Comparison of ENCODE assay signal across 21 cellular contexts in genomic region chr20:17650301-17650761, GRCh38. TPM values are rescaled to one million over a fixed set of nuclear protein-coding genes. Genes with fewer than 3 reads are reported as not detected.
DNase-seq lines count a peak whose midpoint lies in the region; ATAC-seq, FAIRE-seq and TF ChIP-seq lines count a peak whose summit lies in the region.
"Had no signal": no experiment of that assay in that cellular context is flagged by ENCODE, and none has a peak within 500 bp of the region (broad histone marks: within the 10 kb centered on the region; RNA-seq: fewer than 3 reads in every experiment).

No MANE protein-coding gene starts in this region.

- H4K91ac ChIP-seq in IMR-90 (ENCODE audit: insufficient read depth, low read depth, low read length) = no peak overlapping the region

- no peak overlapping the region for H4K8ac ChIP-seq in IMR-90 (ENCODE audit: low read depth in 2 of 2, low read length in 2 of 2)

- peak overlapping the region in 10 of 11 experiments; percentile 6 to 97 (median 92); a peak in 17 of 22 replicates for H3K27ac ChIP-seq in BLaER1 treated with 17β-estradiol and CSF1 and Interleukin-3, amounts not matched to agents 10 nM and 100 nM
- H3K27ac ChIP-seq in IMR-90 (ENCODE audit: insufficient read depth, low read length) = no peak overlapping the region
- no peak overlapping the region for H3K27ac ChIP-seq in endodermal cell (ENCODE audit: low read depth, low read length)
- H3K27ac ChIP-seq in neutrophil = peak overlapping the region; percentile 53
- H3K27ac ChIP-seq in naive thymus-derived CD4-positive, alpha-beta T cell (ENCODE audit: low read depth, low read length) = no peak overlapping the region

- no peak for TF ChIP-seq CTCF in IMR-90 (conservative IDR thresholded peaks at IDR 0.05; ENCODE audit: low read depth, low read length)
- no peak for TF ChIP-seq CTCF in endodermal cell (conservative IDR thresholded peaks at IDR 0.05)
- TF ChIP-seq CTCF in neutrophil (IDR thresholded peaks at IDR 0.05) = no peak

- no peaks in the 10 kb centered on the region for H3K27me3 Mint-ChIP-seq in endodermal cell (ENCODE audit: insufficient read depth)
- no peaks in the 10 kb centered on the region for H3K27me3 Mint-ChIP-seq in naive thymus-derived CD4-positive, alpha-beta T cell

- no peak overlapping the region for H2BK20ac ChIP-seq in IMR-90 (ENCODE audit: low read depth, low read length)

- no peak overlapping the region for H2AK5ac ChIP-seq in IMR-90 (ENCODE audit: low read depth, low read length)

- TF ChIP-seq POLR2A in IMR-90 (IDR thresholded peaks at IDR 0.05; ENCODE audit: low read depth, low read length) = no peak

- peak overlapping the region; percentile 29; the same call in 1 of the 2 replicates for H3K23ac ChIP-seq in IMR-90 (ENCODE audit: low read depth, low read length)

- H3K4me3 ChIP-seq in BLaER1 treated with 17β-estradiol and CSF1 and Interleukin-3, amounts not matched to agents 10 nM and 100 nM = no peak overlapping the region
- no peak overlapping the region for H3K4me3 ChIP-seq in IMR-90 (ENCODE audit: insufficient read depth, low read depth, low read length)
- no peak overlapping the region for H3K4me3 ChIP-seq in endodermal cell (ENCODE audit: low read length)
- no peak overlapping the region for H3K4me3 ChIP-seq in neutrophil (ENCODE audit: low read depth in 1 of 2, low read length in 1 of 2)
- no peak overlapping the region for H3K4me3 ChIP-seq in naive thymus-derived CD4-positive, alpha-beta T cell (ENCODE audit: low read length)
- H3K4me3 ChIP-seq: HAP-1, hepatocyte had no signal

- H2AFZ ChIP-seq in IMR-90 (replicated peaks; ENCODE audit: low read length, poor library complexity) = no peak overlapping the region
- H2AFZ ChIP-seq: hepatocyte had no signal

- H3K9me3 Mint-ChIP-seq in endodermal cell = peaks cover 5% of the 10 kb centered on the region
- no peaks in the 10 kb centered on the region for H3K9me3 Mint-ChIP-seq in naive thymus-derived CD4-positive, alpha-beta T cell
- H3K9me3 Mint-ChIP-seq: neural crest cell had no signal

- no peak overlapping the region for H3K56ac ChIP-seq in IMR-90 (ENCODE audit: extremely low read depth, insufficient read depth, low read length)

- in situ Hi-C loops in IMR-90 (cut with MboI; ENCODE audit: low sequenced_read_pairs) = no loop called here

- peaks cover 34% of the 10 kb centered on the region for H3K4me1 Mint-ChIP-seq in endodermal cell
- peaks cover 4 to 15% (median 9%) of the 10 kb centered on the region in 7 donors for H3K4me1 Mint-ChIP-seq in naive thymus-derived CD4-positive, alpha-beta T cell

- H3K9ac ChIP-seq in BLaER1 treated with 17β-estradiol and CSF1 and Interleukin-3, amounts not matched to agents 10 nM and 100 nM = peak overlapping the region in 9 of 11 experiments; percentile 43 to 85 (median 74); a peak in 17 of 22 replicates
- H3K9ac ChIP-seq in IMR-90 (ENCODE audit: low read depth, low read length) (no peak overlapping the region), endodermal cell (ENCODE audit: extremely low read depth, low read length, poor library complexity, severe bottlenecking) (no peak overlapping the region)

- intact Hi-C loops in IMR-90 (cut with micrococcal nuclease) = loop anchor here (5.0 kb wide), 1 partner anchor 287 kb away; no protein-coding TSS in a partner anchor
- intact Hi-C loops in naive thymus-derived CD4-positive, alpha-beta T cell (cut with micrococcal nuclease) = no loop called here

- no peak for DNase-seq in IMR-90
- DNase-seq in endodermal cell = no peak
- DNase-seq in HTR-8/SVneo (ENCODE audit: insufficient read length, low spot score) = no peak
- no peak for DNase-seq in naive thymus-derived CD4-positive, alpha-beta T cell
- DNase-seq: activated T-cell treated with anti-CD3 and anti-CD28 coated beads for 4 hours; BE2C; Kasumi-1; NCI-H187 treated with DMSO at 0.1 percent for 48 hours; NCI-H524 treated with DMSO at 0.1 percent for 48 hours; stimulated activated naive CD4-positive, alpha-beta T cell had no signal

- H3K4me3 Mint-ChIP-seq in endodermal cell = no peak overlapping the region
- no peak overlapping the region for H3K4me3 Mint-ChIP-seq in naive thymus-derived CD4-positive, alpha-beta T cell
- H3K4me3 Mint-ChIP-seq: neural crest cell had no signal

- H4K5ac ChIP-seq in IMR-90 (ENCODE audit: low read depth, low read length) = no peak overlapping the region

- no CpG with 5 or more reads among the region's 5 CpGs for WGBS in IMR-90 (ENCODE audit: extremely low coverage in 2 of 2, insufficient read length in 1 of 2), 2 experiments
- 91 to 93% methylated on average over 4 to 5 of the region's 5 CpGs for WGBS in endodermal cell (ENCODE audit: insufficient coverage in 1 of 2, insufficient read length in 1 of 2), 2 experiments

- H2BK15ac ChIP-seq in IMR-90 (ENCODE audit: low read depth, low read length) = no peak overlapping the region

- dilution Hi-C loops in IMR-90 (cut with HindIII; ENCODE audit: low sequenced_read_pairs, unreplicated experiment) = no loop called here

- peak overlapping the region; percentile 56 to 94 (median 81) for H3K4me2 ChIP-seq in BLaER1 treated with 17β-estradiol and CSF1 and Interleukin-3, amounts not matched to agents 10 nM and 100 nM
- H3K4me2 ChIP-seq in IMR-90 (ENCODE audit: low read depth, low read length) = no peak overlapping the region
- H3K4me2 ChIP-seq: hepatocyte had no signal

- H3K27ac Mint-ChIP-seq in endodermal cell = peak overlapping the region; percentile 35
- no peak overlapping the region for H3K27ac Mint-ChIP-seq in naive thymus-derived CD4-positive, alpha-beta T cell

- peaks cover 86 to 100% (median 96%) of the 10 kb centered on the region in 10 experiments for H3K4me1 ChIP-seq in BLaER1 treated with 17β-estradiol and CSF1 and Interleukin-3, amounts not matched to agents 10 nM and 100 nM
- H3K4me1 ChIP-seq in IMR-90 (ENCODE audit: control insufficient read depth, insufficient read depth, low read length) (peaks cover 45% of the 10 kb centered on the region), endodermal cell (ENCODE audit: control insufficient read depth, insufficient read depth, low read length) (peaks cover 49% of the 10 kb centered on the region), neutrophil (ENCODE audit: control insufficient read depth in 1 of 2, insufficient read depth in 1 of 2, low read depth in 1 of 2, low read length in 1 of 2) (peaks cover 39 to 46% of the 10 kb centered on the region in 2 experiments)
- H3K4me1 ChIP-seq in naive thymus-derived CD4-positive, alpha-beta T cell (ENCODE audit: control insufficient read depth in 2 of 2, insufficient read depth in 2 of 2, low read length in 2 of 2) = no peaks in the 10 kb centered on the region

- BruUV-seq in IMR-90 (replicated peaks; lab: Mats Ljungman, UMichigan) = no TSS peak

- peaks cover 0 to 99% (median 32%) of the 10 kb centered on the region in 11 experiments; a peak in 12 of 22 replicates for H4K20me1 ChIP-seq in BLaER1 treated with 17β-estradiol and CSF1 and Interleukin-3, amounts not matched to agents 10 nM and 100 nM
- peaks cover 99% of the 10 kb centered on the region for H4K20me1 ChIP-seq in IMR-90 (ENCODE audit: insufficient read depth, low read length)

- no peak overlapping the region for H3K4ac ChIP-seq in IMR-90 (ENCODE audit: low read depth, low read length)

- H2AK9ac ChIP-seq in IMR-90 (replicated peaks; ENCODE audit: low read depth, low read length, poor library complexity) = no peak overlapping the region

- H3K9me3 ChIP-seq in BLaER1 treated with 17β-estradiol and CSF1 and Interleukin-3, amounts not matched to agents 10 nM and 100 nM (replicated peaks in 1 of 11) = no peaks in the 10 kb centered on the region
- H3K9me3 ChIP-seq in IMR-90 (ENCODE audit: control insufficient read depth, insufficient read depth, low read length) = no peaks in the 10 kb centered on the region
- no peaks in the 10 kb centered on the region for H3K9me3 ChIP-seq in endodermal cell (ENCODE audit: control insufficient read depth, low read length)
- no peaks in the 10 kb centered on the region for H3K9me3 ChIP-seq in neutrophil
- no peaks in the 10 kb centered on the region for H3K9me3 ChIP-seq in naive thymus-derived CD4-positive, alpha-beta T cell (ENCODE audit: control insufficient read depth in 2 of 3, low read length in 3 of 3)
- H3K9me3 ChIP-seq: BE2C, HAP-1 had no signal

- ATAC-seq in IMR-90 (ENCODE audit: low read depth) (no peak), GM18511 (IDR thresholded peaks at IDR 0.05; ENCODE audit: unreplicated experiment) (no peak), GM18867 (IDR thresholded peaks at IDR 0.05; ENCODE audit: unreplicated experiment) (no peak)
- ATAC-seq in naive thymus-derived CD4-positive, alpha-beta T cell = no peak
- ATAC-seq: esophagus mucosa, left colon, right cardiac atrium had no signal

- H2BK120ac ChIP-seq in IMR-90 (ENCODE audit: low read depth, low read length) = no peak overlapping the region

- no peak overlapping the region; the same call in 1 of the 2 replicates for H3K18ac ChIP-seq in IMR-90 (ENCODE audit: low read depth, low read length)

- H3K14ac ChIP-seq in IMR-90 (replicated peaks; ENCODE audit: low read depth, low read length) = peak overlapping the region; percentile 19; the same call in 1 of the 2 replicates

- CTCF ChIA-PET in IMR-90 (lab: Yijun Ruan, JAX) = no interaction called here
- CTCF ChIA-PET in naive thymus-derived CD4-positive, alpha-beta T cell (lab: Charles Lee) = interaction anchor here (3.1 kb wide), 1 partner anchor 114 kb away, joined by 9 read pairs; no protein-coding TSS in a partner anchor

- peaks cover 27% of the 10 kb centered on the region for H3K36me3 Mint-ChIP-seq in endodermal cell (ENCODE audit: low read depth)
- no peaks in the 10 kb centered on the region for H3K36me3 Mint-ChIP-seq in naive thymus-derived CD4-positive, alpha-beta T cell

- H2BK5ac ChIP-seq in IMR-90 (ENCODE audit: low read depth, low read length, poor library complexity, severe bottlenecking) = no peak overlapping the region

- H3K9me1 ChIP-seq in IMR-90 (ENCODE audit: insufficient read depth, low read length) = peaks cover 31% of the 10 kb centered on the region

- H3K79me1 ChIP-seq in IMR-90 (ENCODE audit: low read depth in 1 of 2, low read length in 2 of 2) = peaks cover 28 to 96% of the 10 kb centered on the region in 2 experiments

- peaks cover 0 to 16% (median 14%) of the 10 kb centered on the region in 11 experiments; a peak in 16 of 22 replicates for H3K36me3 ChIP-seq in BLaER1 treated with 17β-estradiol and CSF1 and Interleukin-3, amounts not matched to agents 10 nM and 100 nM
- H3K36me3 ChIP-seq in IMR-90 (ENCODE audit: control insufficient read depth, insufficient read depth, low read length) = peaks cover 47% of the 10 kb centered on the region
- H3K36me3 ChIP-seq in endodermal cell (ENCODE audit: control insufficient read depth, insufficient read depth, low read length) = peaks cover 62% of the 10 kb centered on the region
- peaks cover 6% of the 10 kb centered on the region for H3K36me3 ChIP-seq in neutrophil
- H3K36me3 ChIP-seq in naive thymus-derived CD4-positive, alpha-beta T cell (ENCODE audit: control insufficient read depth in 2 of 3, insufficient read depth in 3 of 3, low read length in 3 of 3) = no peaks in the 10 kb centered on the region
- H3K36me3 ChIP-seq: BE2C had no signal

- no peak for TF ChIP-seq RAD21 in IMR-90 (IDR thresholded peaks at IDR 0.05; ENCODE audit: low read length)

- POLR2A ChIA-PET in IMR-90 (lab: Charles Lee; ENCODE audit: unreplicated experiment) = no interaction called here
- POLR2A ChIA-PET in naive thymus-derived CD4-positive, alpha-beta T cell (lab: Charles Lee) = interaction anchor here (0.7 kb wide), 1 partner anchor 39 kb away, joined by 3 read pairs; no protein-coding TSS in a partner anchor

- no peak for FAIRE-seq in HTR-8/SVneo (lab: Jason Lieb, UNC)

- H3K27me3 ChIP-seq in BLaER1 treated with 17β-estradiol and CSF1 and Interleukin-3, amounts not matched to agents 10 nM and 100 nM = no peaks in the 10 kb centered on the region
- H3K27me3 ChIP-seq in IMR-90 (ENCODE audit: control insufficient read depth, insufficient read depth, low read length) = no peaks in the 10 kb centered on the region
- H3K27me3 ChIP-seq in endodermal cell (ENCODE audit: control insufficient read depth, insufficient read depth, low read length, poor library complexity, severe bottlenecking) = no peaks in the 10 kb centered on the region
- no peaks in the 10 kb centered on the region for H3K27me3 ChIP-seq in neutrophil
- no peaks in the 10 kb centered on the region for H3K27me3 ChIP-seq in naive thymus-derived CD4-positive, alpha-beta T cell (ENCODE audit: control insufficient read depth in 2 of 2, insufficient read depth in 2 of 2, low read length in 2 of 2)
- H3K27me3 ChIP-seq: BE2C, hepatocyte had no signal

RNA-seq across cellular contexts. Expression of gene RRBP1, which starts 31.7 kb away (rescaled TPM):
- total RNA-seq in IMR-90 (2012; rRNA removed) (90.2 and 99.7 TPM in 2 replicates), endodermal cell (100 to 1,000 TPM; 191 to 212 TPM)
- polyA plus RNA-seq in IMR-90 (2012; rRNA removed) = 135 and 136 TPM in 2 replicates
- polyA plus RNA-seq in IMR-90 (2012; cell fraction: cytosol; rRNA removed) = 134 and 143 TPM in 2 replicates
- polyA plus RNA-seq in IMR-90 (2012; cell fraction: nucleus; rRNA removed; ENCODE audit: low replicate concordance) = 216 and 234 TPM in 2 replicates
- 54.2 TPM for polyA plus RNA-seq in endodermal cell (2013, experiment 1 of 2)
- 58.4 TPM for polyA plus RNA-seq in endodermal cell (2013, experiment 2 of 2)
- total RNA-seq in naive thymus-derived CD4-positive, alpha-beta T cell = 10 to 100 TPM; 27.8 to 73.9 (median 29.1) TPM
- 10 to 100 TPM in 1 of 2 donors, 1 to 10 TPM in 1; 4.1 to 11.1 TPM for polyA plus RNA-seq in naive thymus-derived CD4-positive, alpha-beta T cell

RNA-seq across cellular contexts. Expression of gene BANF2, which starts 49.4 kb away (rescaled TPM):
- total RNA-seq in IMR-90 (2012; rRNA removed) (not detected in 2 replicates), endodermal cell (not detected)
- not detected in 2 replicates for polyA plus RNA-seq in IMR-90 (2012; rRNA removed)
- polyA plus RNA-seq in IMR-90 (2012; cell fraction: cytosol; rRNA removed) = not detected in 2 replicates
- polyA plus RNA-seq in IMR-90 (2012; cell fraction: nucleus; rRNA removed; ENCODE audit: low replicate concordance) = not detected in 2 replicates
- polyA plus RNA-seq in endodermal cell (2013, experiment 1 of 2) = not detected
- polyA plus RNA-seq in endodermal cell (2013, experiment 2 of 2) = not detected
- not detected for total RNA-seq in naive thymus-derived CD4-positive, alpha-beta T cell
- not detected for polyA plus RNA-seq in naive thymus-derived CD4-positive, alpha-beta T cell
- total RNA-seq: esophagus mucosa; hepatocyte; left colon; neural crest cell; right cardiac atrium; T-helper 2 cell treated with Interferon-gamma antibody and Interleukin-4, amounts not matched to agents 100 ng/mL and 5 ng/mL, for 36 hours had no signal
- polyA plus RNA-seq: hepatocyte, right cardiac atrium had no signal

Comparison
In these comparisons a context has a peak if more than half of its experiments do, and no peak if none do; other contexts are left out.
1. H3K27ac ChIP-seq: peak in BLaER1 treated with 17β-estradiol and CSF1 and Interleukin-3, amounts not matched to agents 10 nM and 100 nM (10 of 11) and neutrophil (single experiment); none in IMR-90 (single experiment), endodermal cell (single experiment) and naive thymus-derived CD4-positive, alpha-beta T cell (single experiment).
2. H3K9ac ChIP-seq: peak in BLaER1 treated with 17β-estradiol and CSF1 and Interleukin-3, amounts not matched to agents 10 nM and 100 nM (9 of 11); none in IMR-90 (single experiment) and endodermal cell (single experiment).